Comparison of ENCODE assay signal across 8 cellular contexts in genomic region chr20:62301773-62302340, GRCh38. TPM values are rescaled to one million over a fixed set of nuclear protein-coding genes. Genes with fewer than 3 reads are reported as not detected.
DNase-seq lines count a peak whose midpoint lies in the region; ATAC-seq and TF ChIP-seq lines count a peak whose summit lies in the region.

No MANE protein-coding gene starts in this region.

- peaks cover 0 to 34% (median 2%) of the 10 kb centered on the region in 3 donors for H3K36me3 Mint-ChIP-seq in CD8-positive, alpha-beta memory T cell

- peaks cover 27 to 31% (median 31%) of the 10 kb centered on the region in 3 donors for H3K4me1 Mint-ChIP-seq in CD8-positive, alpha-beta memory T cell

- H3K27ac ChIP-seq in CD8-positive, alpha-beta memory T cell (ENCODE audit: low read depth, low read length), result peak overlapping the region; percentile 94
- H3K27ac ChIP-seq in OCI-LY1 (ENCODE audit: low read depth, low read length, poor library complexity, severe bottlenecking) (peak overlapping the region; percentile 92), epithelial cell of prostate (peak overlapping the region; percentile 83)

- peak overlapping the region; percentile 84 for H3K4me3 ChIP-seq in CD8-positive, alpha-beta memory T cell (ENCODE audit: low read length)
- peak overlapping the region; percentile 93 for H3K4me3 ChIP-seq in OCI-LY1 (ENCODE audit: low read depth, low read length, poor library complexity, severe bottlenecking)
- peak overlapping the region; percentile 71 for H3K4me3 ChIP-seq in mononuclear cell (ENCODE audit: low read length)

- H3K9ac ChIP-seq in OCI-LY1 (ENCODE audit: low read length), result peak overlapping the region; percentile 84

- H3K27me3 Mint-ChIP-seq in CD8-positive, alpha-beta memory T cell, result no peaks in the 10 kb centered on the region

- H3K36me3 ChIP-seq in CD8-positive, alpha-beta memory T cell (ENCODE audit: insufficient read depth, low read length), result peaks cover 8% of the 10 kb centered on the region
- H3K36me3 ChIP-seq in OCI-LY1 (ENCODE audit: insufficient read depth, low read length), result peaks cover 35% of the 10 kb centered on the region

- no peaks in the 10 kb centered on the region for H3K9me3 Mint-ChIP-seq in CD8-positive, alpha-beta memory T cell

- no peak overlapping the region for H2AFZ ChIP-seq in OCI-LY1 (ENCODE audit: low read length)

- H3K4me3 Mint-ChIP-seq in CD8-positive, alpha-beta memory T cell, result peak overlapping the region; percentile 90 to 98 (median 94)

- POLR2A ChIA-PET in CD8-positive, alpha-beta memory T cell (lab: Charles Lee), result interaction anchor here (0.6 kb wide), 2 partner anchors 14 to 106 kb away, joined by 3 read pairs; no protein-coding TSS in a partner anchor

- H3K27ac Mint-ChIP-seq in CD8-positive, alpha-beta memory T cell, result peak overlapping the region; percentile 87 to 99 (median 98)

- DNase-seq in CD8-positive, alpha-beta memory T cell, result peak; percentile 78 to 91 (median 80)
- DNase-seq in HuH-7 (ENCODE audit: low spot score) (peak; percentile 97), activated T-cell treated with anti-CD3 and anti-CD28 coated beads for 1 hour (ENCODE audit: low read depth) (peak; percentile 75), epithelial cell of prostate (ENCODE audit: low read depth, low spot score) (peak; percentile 61)
- DNase-seq in stimulated activated CD8-positive, alpha-beta memory T cell treated with anti-CD3 and anti-CD28 coated beads, Interleukin-2, amount 100 ng/mL, for 1 hour (ENCODE audit: low read depth in 2 of 2), result peak; percentile 62 to 70

- H3F3A ChIP-seq in OCI-LY1 (ENCODE audit: insufficient read depth, low read length), result no peaks in the 10 kb centered on the region

- ATAC-seq in GM21423 (IDR thresholded peaks at IDR 0.05; ENCODE audit: unreplicated experiment), result peak; percentile 33

- peaks cover 26% of the 10 kb centered on the region for H3K4me1 ChIP-seq in CD8-positive, alpha-beta memory T cell (ENCODE audit: insufficient read depth, low read length)
- peaks cover 47% of the 10 kb centered on the region for H3K4me1 ChIP-seq in OCI-LY1 (ENCODE audit: insufficient read depth, low read length, severe bottlenecking)
- peaks cover 27% of the 10 kb centered on the region for H3K4me1 ChIP-seq in mononuclear cell (ENCODE audit: insufficient read depth, low read length)

- peak overlapping the region; percentile 87 for H3K4me2 ChIP-seq in OCI-LY1 (ENCODE audit: low read length)

- CTCF ChIA-PET in CD8-positive, alpha-beta memory T cell (lab: Charles Lee), result interaction anchor here (1.1 to 1.6 kb wide), 2 partner anchors 15 to 85 kb away, joined by 3 to 5 read pairs; partner anchors contain the start of gene RPS21

- H3K9me2 ChIP-seq in OCI-LY1 (ENCODE audit: low read depth, low read length), result no peaks in the 10 kb centered on the region

- peaks cover 24% of the 10 kb centered on the region for H3K79me2 ChIP-seq in OCI-LY1 (ENCODE audit: insufficient read depth, low read length)

- H3K9me3 ChIP-seq in CD8-positive, alpha-beta memory T cell (ENCODE audit: low read length), result no peaks in the 10 kb centered on the region
- no peaks in the 10 kb centered on the region for H3K9me3 ChIP-seq in OCI-LY1 (ENCODE audit: low read length)
- no peaks in the 10 kb centered on the region for H3K9me3 ChIP-seq in mononuclear cell (ENCODE audit: low read depth, low read length)

- peak; percentile 64 for TF ChIP-seq CTCF in OCI-LY1 (IDR thresholded peaks at IDR 0.05; ENCODE audit: low read length)

- no peaks in the 10 kb centered on the region for H3K27me3 ChIP-seq in CD8-positive, alpha-beta memory T cell (ENCODE audit: insufficient read depth, low read length, poor library complexity, severe bottlenecking)
- H3K27me3 ChIP-seq in OCI-LY1 (ENCODE audit: insufficient read depth, low read length) (no peaks in the 10 kb centered on the region), mononuclear cell (ENCODE audit: insufficient read depth, low read length) (no peaks in the 10 kb centered on the region)

- no peaks in the 10 kb centered on the region for H4K20me1 ChIP-seq in OCI-LY1 (ENCODE audit: insufficient read depth, low read length)

RNA-seq across cellular contexts. Expression of gene ADRM1, which starts 0.9 kb away (rescaled TPM):
- 100 to 1,000 TPM; 159 to 166 TPM for total RNA-seq in CD8-positive, alpha-beta memory T cell
- polyA plus RNA-seq in CD8-positive, alpha-beta memory T cell, result 101 TPM
- total RNA-seq in mononuclear cell, result 30.2 TPM

Comparison
In these comparisons a context has a peak if more than half of its experiments do, and no peak if none do; other contexts are left out.
1. Peak in every context shown above with its lines: DNase-seq, ATAC-seq, H3K4me3 ChIP-seq and H3K27ac ChIP-seq.